Comparison of ENCODE assay signal across 2 cellular contexts in genomic region chr11:48313590-48313989, GRCh38. TPM values are rescaled to one million over a fixed set of nuclear protein-coding genes. Genes with fewer than 3 reads are reported as not detected.
"Had no signal": no experiment of that assay in that cellular context is flagged by ENCODE, and none has a peak within 500 bp of the region (broad histone marks: within the 10 kb centered on the region; RNA-seq: fewer than 3 reads in every experiment).

No MANE protein-coding gene starts in this region.

RNA-seq across cellular contexts. Expression of gene OR4S1, which starts 7.6 kb away (rescaled TPM):
- total RNA-seq: G401, GM12878 had no signal
- polyA plus RNA-seq: GM12878 had no signal

RNA-seq across cellular contexts. Expression of gene OR4C3, which starts 11.1 kb away (rescaled TPM):
- total RNA-seq: G401, GM12878 had no signal
- polyA plus RNA-seq: GM12878 had no signal

RNA-seq across cellular contexts. Expression of gene OR4X1, which starts 49.9 kb away (rescaled TPM):
- total RNA-seq: G401, GM12878 had no signal
- polyA plus RNA-seq: GM12878 had no signal

RNA-seq across cellular contexts. Expression of gene OR4C5, which starts 52.7 kb away (rescaled TPM):
- total RNA-seq: G401, GM12878 had no signal
- polyA plus RNA-seq: GM12878 had no signal
